ENCODE assay signal across 1 cellular context in the genomic region with DNA sequence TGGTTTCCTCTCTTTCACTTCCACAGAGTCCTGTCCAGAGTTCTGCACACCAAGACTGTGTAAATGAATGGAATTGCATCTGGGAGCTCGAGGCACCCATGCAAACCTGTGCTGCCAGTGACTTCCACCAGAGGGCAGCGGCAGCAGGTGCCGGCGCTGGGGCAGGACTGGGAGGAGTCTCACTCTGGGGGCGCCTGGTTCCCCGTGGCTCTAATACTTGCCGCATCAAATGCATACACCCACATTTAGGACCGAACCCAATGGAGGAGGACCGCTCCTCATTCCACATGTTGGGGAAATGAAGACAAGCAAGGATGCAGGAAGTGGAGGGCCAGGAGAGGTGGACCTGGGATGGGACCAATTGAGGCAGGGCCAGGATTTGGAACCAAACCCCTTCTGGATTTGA.
TF ChIP-seq lines count a peak whose summit lies in the region.

No MANE protein-coding gene starts in this region.

TF ChIP-seq in HepG2, 621 proteins besides CTCF, POLR2A, EP300 and RAD21:
- TF ChIP-seq, protein P1, sequence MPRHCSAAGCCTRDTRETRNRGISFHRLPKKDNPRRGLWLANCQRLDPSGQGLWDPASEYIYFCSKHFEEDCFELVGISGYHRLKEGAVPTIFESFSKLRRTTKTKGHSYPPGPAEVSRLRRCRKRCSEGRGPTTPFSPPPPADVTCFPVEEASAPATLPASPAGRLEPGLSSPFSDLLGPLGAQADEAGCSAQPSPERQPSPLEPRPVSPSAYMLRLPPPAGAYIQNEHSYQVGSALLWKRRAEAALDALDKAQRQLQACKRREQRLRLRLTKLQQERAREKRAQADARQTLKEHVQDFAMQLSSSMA (CRISPR knock-in tag; IDR thresholded peaks at IDR 0.05) = no peak
- no peak for TF ChIP-seq ZNF224 (CRISPR knock-in tag; IDR thresholded peaks at IDR 0.05)
- TF ChIP-seq SAP130 (CRISPR knock-in tag; IDR thresholded peaks at IDR 0.05; ENCODE audit: low read depth) = no peak
- TF ChIP-seq, protein P2, sequence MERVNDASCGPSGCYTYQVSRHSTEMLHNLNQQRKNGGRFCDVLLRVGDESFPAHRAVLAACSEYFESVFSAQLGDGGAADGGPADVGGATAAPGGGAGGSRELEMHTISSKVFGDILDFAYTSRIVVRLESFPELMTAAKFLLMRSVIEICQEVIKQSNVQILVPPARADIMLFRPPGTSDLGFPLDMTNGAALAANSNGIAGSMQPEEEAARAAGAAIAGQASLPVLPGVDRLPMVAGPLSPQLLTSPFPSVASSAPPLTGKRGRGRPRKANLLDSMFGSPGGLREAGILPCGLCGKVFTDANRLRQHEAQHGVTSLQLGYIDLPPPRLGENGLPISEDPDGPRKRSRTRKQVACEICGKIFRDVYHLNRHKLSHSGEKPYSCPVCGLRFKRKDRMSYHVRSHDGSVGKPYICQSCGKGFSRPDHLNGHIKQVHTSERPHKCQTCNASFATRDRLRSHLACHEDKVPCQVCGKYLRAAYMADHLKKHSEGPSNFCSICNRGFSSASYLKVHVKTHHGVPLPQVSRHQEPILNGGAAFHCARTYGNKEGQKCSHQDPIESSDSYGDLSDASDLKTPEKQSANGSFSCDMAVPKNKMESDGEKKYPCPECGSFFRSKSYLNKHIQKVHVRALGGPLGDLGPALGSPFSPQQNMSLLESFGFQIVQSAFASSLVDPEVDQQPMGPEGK (CRISPR knock-in tag; IDR thresholded peaks at IDR 0.05) = peak; percentile 25; the same call in 1 of the 2 replicates
- 0 out of 2 replicates have a peak, but pooled peaks have one; percentile 9 for TF ChIP-seq SALL1 (CRISPR knock-in tag; IDR thresholded peaks at IDR 0.05)
- no peak for TF ChIP-seq ZNF563 (CRISPR knock-in tag; IDR thresholded peaks at IDR 0.05)
- 0 out of 2 replicates have a peak, but pooled peaks have one; percentile 15 for TF ChIP-seq ZNF501 (CRISPR knock-in tag; IDR thresholded peaks at IDR 0.05)
- TF ChIP-seq, protein P3, sequence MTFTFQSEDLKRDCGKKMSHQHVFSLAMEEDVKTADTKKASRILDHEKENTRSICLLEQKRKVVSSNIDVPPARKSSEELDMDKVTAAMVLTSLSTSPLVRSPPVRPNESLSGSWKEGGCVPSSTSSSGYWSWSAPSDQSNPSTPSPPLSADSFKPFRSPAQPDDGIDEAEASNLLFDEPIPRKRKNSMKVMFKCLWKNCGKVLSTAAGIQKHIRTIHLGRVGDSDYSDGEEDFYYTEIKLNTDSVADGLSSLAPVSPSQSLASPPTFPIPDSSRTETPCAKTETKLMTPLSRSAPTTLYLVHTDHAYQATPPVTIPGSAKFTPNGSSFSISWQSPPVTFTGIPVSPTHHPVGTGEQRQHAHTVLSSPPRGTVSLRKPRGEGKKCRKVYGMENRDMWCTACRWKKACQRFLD (CRISPR knock-in tag; IDR thresholded peaks at IDR 0.05; ENCODE audit: borderline replicate concordance) = no peak
- no peak for TF ChIP-seq POLR2AphosphoS2 (IDR thresholded peaks at IDR 0.05; ENCODE audit: low read depth, low read length)
- TF ChIP-seq, protein P4, sequence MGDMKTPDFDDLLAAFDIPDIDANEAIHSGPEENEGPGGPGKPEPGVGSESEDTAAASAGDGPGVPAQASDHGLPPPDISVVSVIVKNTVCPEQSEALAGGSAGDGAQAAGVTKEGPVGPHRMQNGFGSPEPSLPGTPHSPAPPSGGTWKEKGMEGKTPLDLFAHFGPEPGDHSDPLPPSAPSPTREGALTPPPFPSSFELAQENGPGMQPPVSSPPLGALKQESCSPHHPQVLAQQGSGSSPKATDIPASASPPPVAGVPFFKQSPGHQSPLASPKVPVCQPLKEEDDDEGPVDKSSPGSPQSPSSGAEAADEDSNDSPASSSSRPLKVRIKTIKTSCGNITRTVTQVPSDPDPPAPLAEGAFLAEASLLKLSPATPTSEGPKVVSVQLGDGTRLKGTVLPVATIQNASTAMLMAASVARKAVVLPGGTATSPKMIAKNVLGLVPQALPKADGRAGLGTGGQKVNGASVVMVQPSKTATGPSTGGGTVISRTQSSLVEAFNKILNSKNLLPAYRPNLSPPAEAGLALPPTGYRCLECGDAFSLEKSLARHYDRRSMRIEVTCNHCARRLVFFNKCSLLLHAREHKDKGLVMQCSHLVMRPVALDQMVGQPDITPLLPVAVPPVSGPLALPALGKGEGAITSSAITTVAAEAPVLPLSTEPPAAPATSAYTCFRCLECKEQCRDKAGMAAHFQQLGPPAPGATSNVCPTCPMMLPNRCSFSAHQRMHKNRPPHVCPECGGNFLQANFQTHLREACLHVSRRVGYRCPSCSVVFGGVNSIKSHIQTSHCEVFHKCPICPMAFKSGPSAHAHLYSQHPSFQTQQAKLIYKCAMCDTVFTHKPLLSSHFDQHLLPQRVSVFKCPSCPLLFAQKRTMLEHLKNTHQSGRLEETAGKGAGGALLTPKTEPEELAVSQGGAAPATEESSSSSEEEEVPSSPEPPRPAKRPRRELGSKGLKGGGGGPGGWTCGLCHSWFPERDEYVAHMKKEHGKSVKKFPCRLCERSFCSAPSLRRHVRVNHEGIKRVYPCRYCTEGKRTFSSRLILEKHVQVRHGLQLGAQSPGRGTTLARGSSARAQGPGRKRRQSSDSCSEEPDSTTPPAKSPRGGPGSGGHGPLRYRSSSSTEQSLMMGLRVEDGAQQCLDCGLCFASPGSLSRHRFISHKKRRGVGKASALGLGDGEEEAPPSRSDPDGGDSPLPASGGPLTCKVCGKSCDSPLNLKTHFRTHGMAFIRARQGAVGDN (CRISPR knock-in tag; IDR thresholded peaks at IDR 0.05) = 0 out of 2 replicates have a peak, but pooled peaks have one; percentile 22
- no peak for TF ChIP-seq HOXA5 (CRISPR knock-in tag; IDR thresholded peaks at IDR 0.05)
- no peak for TF ChIP-seq NFIB (CRISPR knock-in tag; IDR thresholded peaks at IDR 0.05; ENCODE audit: borderline replicate concordance)
- TF ChIP-seq DR1 (CRISPR knock-in tag; IDR thresholded peaks at IDR 0.05) = no peak
- TF ChIP-seq, protein P5, sequence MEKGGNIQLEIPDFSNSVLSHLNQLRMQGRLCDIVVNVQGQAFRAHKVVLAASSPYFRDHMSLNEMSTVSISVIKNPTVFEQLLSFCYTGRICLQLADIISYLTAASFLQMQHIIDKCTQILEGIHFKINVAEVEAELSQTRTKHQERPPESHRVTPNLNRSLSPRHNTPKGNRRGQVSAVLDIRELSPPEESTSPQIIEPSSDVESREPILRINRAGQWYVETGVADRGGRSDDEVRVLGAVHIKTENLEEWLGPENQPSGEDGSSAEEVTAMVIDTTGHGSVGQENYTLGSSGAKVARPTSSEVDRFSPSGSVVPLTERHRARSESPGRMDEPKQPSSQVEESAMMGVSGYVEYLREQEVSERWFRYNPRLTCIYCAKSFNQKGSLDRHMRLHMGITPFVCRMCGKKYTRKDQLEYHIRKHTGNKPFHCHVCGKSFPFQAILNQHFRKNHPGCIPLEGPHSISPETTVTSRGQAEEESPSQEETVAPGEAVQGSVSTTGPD (CRISPR knock-in tag; IDR thresholded peaks at IDR 0.05) = no peak
- TF ChIP-seq SMC3 (IDR thresholded peaks at IDR 0.05; ENCODE audit: low read length) = peak; percentile 50
- TF ChIP-seq ZNF263 (CRISPR knock-in tag; IDR thresholded peaks at IDR 0.05) = peak; percentile 82
- 0 out of 2 replicates have a peak, but pooled peaks have one; percentile 41 for TF ChIP-seq KDM2A (CRISPR knock-in tag; IDR thresholded peaks at IDR 0.05; ENCODE audit: borderline replicate concordance, low read depth)
- TF ChIP-seq STAG1 (CRISPR knock-in tag; IDR thresholded peaks at IDR 0.05) = peak; percentile 69
- TF ChIP-seq XRCC5 (optimal IDR thresholded peaks at IDR 0.05; ENCODE audit: low read length) = peak; percentile 41
- no peak for TF ChIP-seq ZBTB8A (CRISPR knock-in tag; IDR thresholded peaks at IDR 0.05; ENCODE audit: borderline replicate concordance, low read depth)
- TF ChIP-seq, protein P6, sequence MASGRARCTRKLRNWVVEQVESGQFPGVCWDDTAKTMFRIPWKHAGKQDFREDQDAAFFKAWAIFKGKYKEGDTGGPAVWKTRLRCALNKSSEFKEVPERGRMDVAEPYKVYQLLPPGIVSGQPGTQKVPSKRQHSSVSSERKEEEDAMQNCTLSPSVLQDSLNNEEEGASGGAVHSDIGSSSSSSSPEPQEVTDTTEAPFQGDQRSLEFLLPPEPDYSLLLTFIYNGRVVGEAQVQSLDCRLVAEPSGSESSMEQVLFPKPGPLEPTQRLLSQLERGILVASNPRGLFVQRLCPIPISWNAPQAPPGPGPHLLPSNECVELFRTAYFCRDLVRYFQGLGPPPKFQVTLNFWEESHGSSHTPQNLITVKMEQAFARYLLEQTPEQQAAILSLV (CRISPR knock-in tag; IDR thresholded peaks at IDR 0.05; ENCODE audit: borderline replicate concordance) = 0 out of 2 replicates have a peak, but pooled peaks have one; percentile 41
